ENCODE assay signal across 22 cellular contexts in genomic region chr6:157014871-157015270, GRCh38.
"Had no signal": no experiment of that assay in that cellular context is flagged by ENCODE, and none has a peak within 500 bp of the region (broad histone marks: within the 10 kb centered on the region; RNA-seq: fewer than 3 reads in every experiment).

No MANE protein-coding gene starts in this region.

- H3K4me2 ChIP-seq: smooth muscle cell had no signal

- H3K36me3 ChIP-seq: brain microvascular endothelial cell, gastrocnemius medialis, upper lobe of left lung had no signal

- H3K9me3 Mint-ChIP-seq: activated T-helper 17 cell treated with anti-CD3 and anti-CD28 coated beads, Interleukin-2, amount 50 U/mL, for 72 hours; immature natural killer cell; natural killer cell treated with Interleukin-12 subunit alpha and Interleukin-12 subunit beta and Interleukin-15 and Interleukin-18, amount 100 ng/mL, for 72 hours; stimulated activated effector memory CD8-positive, alpha-beta T cell treated with anti-CD3 and anti-CD28 coated beads, Interleukin-12 subunit alpha, Interleukin-12 subunit beta, amount 100 ng/mL, for 72 hours; T-helper 2 cell treated with Interferon-gamma antibody and Interleukin-4, amounts not matched to agents 5 μg/mL and 100 μg/mL, for 36 hours had no signal

- H3K9me3 ChIP-seq: gastrocnemius medialis, testis, upper lobe of left lung had no signal

- H3K27me3 Mint-ChIP-seq: activated CD4-positive, alpha-beta T cell treated with anti-CD3 and anti-CD28 coated beads for 36 hours; activated T-helper 17 cell treated with anti-CD3 and anti-CD28 coated beads, Interleukin-2, amount 50 U/mL, for 72 hours; natural killer cell treated with Interleukin-12 subunit alpha and Interleukin-12 subunit beta and Interleukin-15 and Interleukin-18, amount 100 ng/mL, for 72 hours had no signal

- H3K4me3 Mint-ChIP-seq: activated CD4-positive, alpha-beta T cell treated with anti-CD3 and anti-CD28 coated beads for 36 hours; activated T-helper 17 cell treated with anti-CD3 and anti-CD28 coated beads, Interleukin-2, amount 50 U/mL, for 72 hours; immature natural killer cell; natural killer cell treated with Interleukin-12 subunit alpha and Interleukin-12 subunit beta and Interleukin-15 and Interleukin-18, amount 100 ng/mL, for 72 hours; stimulated activated effector memory CD8-positive, alpha-beta T cell treated with anti-CD3 and anti-CD28 coated beads, Interleukin-12 subunit alpha, Interleukin-12 subunit beta, amount 100 ng/mL, for 72 hours; T-helper 2 cell treated with Interferon-gamma antibody and Interleukin-4, amounts not matched to agents 5 μg/mL and 100 μg/mL, for 36 hours had no signal

- H3K27ac Mint-ChIP-seq: activated CD4-positive, alpha-beta T cell treated with anti-CD3 and anti-CD28 coated beads for 36 hours; activated T-helper 17 cell treated with anti-CD3 and anti-CD28 coated beads, Interleukin-2, amount 50 U/mL, for 72 hours; stimulated activated effector memory CD8-positive, alpha-beta T cell treated with anti-CD3 and anti-CD28 coated beads, Interleukin-12 subunit alpha, Interleukin-12 subunit beta, amount 100 ng/mL, for 72 hours; T-helper 2 cell treated with Interferon-gamma antibody and Interleukin-4, amounts not matched to agents 5 μg/mL and 100 μg/mL, for 36 hours had no signal

- H3K36me3 Mint-ChIP-seq: immature natural killer cell; natural killer cell treated with Interleukin-12 subunit alpha and Interleukin-12 subunit beta and Interleukin-15 and Interleukin-18, amount 100 ng/mL, for 72 hours; stimulated activated effector memory CD8-positive, alpha-beta T cell treated with anti-CD3 and anti-CD28 coated beads, Interleukin-12 subunit alpha, Interleukin-12 subunit beta, amount 100 ng/mL, for 72 hours had no signal

- H3K27me3 ChIP-seq: brain microvascular endothelial cell, gastrocnemius medialis, testis, upper lobe of left lung had no signal

- DNase-seq: activated CD4-positive, alpha-beta T cell treated with anti-CD3 and anti-CD28 coated beads for 36 hours; activated CD4-positive, alpha-beta T cell treated with anti-CD3 and anti-CD28 coated beads, Interleukin-2, amount 50 U/mL, for 48 hours; activated naive CD4-positive, alpha-beta T cell; anterior cingulate cortex; brain microvascular endothelial cell; central memory CD4-positive, alpha-beta T cell; erythroblast; gastrocnemius medialis; head of caudate nucleus; immature natural killer cell; kidney glomerular epithelial cell; stimulated activated CD4-positive, alpha-beta T cell treated with anti-CD3 and anti-CD28 coated beads, Interleukin-4, amount 100 ng/mL, for 24 hours; testis; upper lobe of left lung had no signal

- FAIRE-seq: TTC549 had no signal

- H3K27ac ChIP-seq: brain microvascular endothelial cell, coronary artery, testis, upper lobe of left lung had no signal

- ATAC-seq: activated CD4-positive, alpha-beta T cell treated with anti-CD3 and anti-CD28 coated beads for 36 hours; activated T-helper 17 cell treated with anti-CD3 and anti-CD28 coated beads, Interleukin-2, amount 50 U/mL, for 72 hours; gastrocnemius medialis; natural killer cell treated with Interleukin-12 subunit alpha and Interleukin-12 subunit beta and Interleukin-15 and Interleukin-18, amount 100 ng/mL, for 72 hours; sciatic nerve; stimulated activated effector memory CD8-positive, alpha-beta T cell treated with anti-CD3 and anti-CD28 coated beads, Interleukin-12 subunit alpha, Interleukin-12 subunit beta, amount 100 ng/mL, for 72 hours had no signal

- H3K4me3 ChIP-seq: coronary artery, gastrocnemius medialis, smooth muscle cell, testis, upper lobe of left lung had no signal

- H3K4me1 ChIP-seq: testis had no signal
